1 cellular context compared by ENCODE assay signal in the genomic region with DNA sequence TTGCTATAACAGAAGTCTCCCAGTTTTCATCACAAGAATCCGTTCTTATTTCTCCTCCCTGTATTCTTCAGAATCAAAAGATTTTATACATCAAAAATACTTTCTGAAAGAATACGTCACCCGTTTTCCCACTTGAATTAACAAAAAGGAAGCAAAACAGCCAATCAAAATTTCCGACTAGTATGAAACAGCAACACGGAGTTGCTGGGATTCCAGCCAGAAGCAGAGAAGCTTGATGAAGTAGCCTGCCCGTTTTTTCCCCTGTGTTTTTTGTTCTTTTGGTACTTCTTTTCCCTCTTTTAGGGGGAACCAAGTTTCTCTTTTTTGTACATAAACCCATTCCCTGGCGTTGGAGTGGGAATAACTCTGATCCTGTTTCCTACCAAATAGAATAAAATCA.
TF ChIP-seq lines count a peak whose summit lies in the region.

No MANE protein-coding gene starts in this region.

TF ChIP-seq in GM23338, 12 proteins besides CTCF, POLR2A, EP300 and RAD21:
- no peak for TF ChIP-seq REST (IDR thresholded peaks at IDR 0.05; ENCODE audit: unreplicated experiment)
TF ChIP-seq in GM23338: peak in this region for 0.
